ENCODE assay signal across 8 cellular contexts in genomic region chr15:69760263-69760855, GRCh38.
DNase-seq lines count a peak whose midpoint lies in the region; ATAC-seq and TF ChIP-seq lines count a peak whose summit lies in the region.

No MANE protein-coding gene starts in this region.

- peak overlapping the region; percentile 44 for H3K4me3 Mint-ChIP-seq in activated CD4-positive, alpha-beta T cell treated with anti-CD3 and anti-CD28 coated beads, Interleukin-2, amount 10 ng/mL, durations not matched to agents 24 days and 14 days
- peak overlapping the region; percentile 69 for H3K4me3 Mint-ChIP-seq in stimulated activated naive CD8-positive, alpha-beta T cell treated with anti-CD3 and anti-CD28 coated beads, Interleukin-15, Interleukin-2, amounts not matched to agents 100 ng/mL and 50 ng/mL, for 24 hours
- H3K4me3 Mint-ChIP-seq in nephron progenitor cell: no peak overlapping the region

- intact Hi-C loops in activated CD4-positive, alpha-beta T cell treated with anti-CD3 and anti-CD28 coated beads, Interleukin-2, amount 10 ng/mL, durations not matched to agents 24 days and 14 days (cut with micrococcal nuclease): loop anchor here (1.0 kb wide), 1 partner anchor 498 kb away; no protein-coding TSS in a partner anchor
- intact Hi-C loops in esophagus squamous epithelium (cut with DNase I): no loop called here

- H3K9me3 Mint-ChIP-seq in activated CD4-positive, alpha-beta T cell treated with anti-CD3 and anti-CD28 coated beads, Interleukin-2, amount 10 ng/mL, durations not matched to agents 24 days and 14 days: peaks cover 11% of the 10 kb centered on the region
- peaks cover 6% of the 10 kb centered on the region for H3K9me3 Mint-ChIP-seq in stimulated activated naive CD8-positive, alpha-beta T cell treated with anti-CD3 and anti-CD28 coated beads, Interleukin-15, Interleukin-2, amounts not matched to agents 100 ng/mL and 50 ng/mL, for 24 hours
- H3K9me3 Mint-ChIP-seq in nephron progenitor cell: no peaks in the 10 kb centered on the region

- DNase-seq in activated CD4-positive, alpha-beta T cell treated with anti-CD3 and anti-CD28 coated beads, Interleukin-2, amount 10 ng/mL, durations not matched to agents 24 days and 14 days: peak; percentile 80
- DNase-seq in activated CD4-positive, alpha-beta T cell treated with anti-CD3 and anti-CD28 coated beads, Interleukin-2, amount 50 U/mL, for 48 hours: no peak
- DNase-seq in SIG-M5 treated with dmso at 0.1 percent for 504 hours (lab: John Stamatoyannopoulos, UW; ENCODE audit: unreplicated experiment): peak; percentile 90
- no peak for DNase-seq in esophagus squamous epithelium (lab: John Stamatoyannopoulos, UW)
- no peak for DNase-seq in nephron progenitor cell
- no peak for DNase-seq in GM13977 (ENCODE audit: low spot score)

- peak overlapping the region; percentile 87 for H3K27ac Mint-ChIP-seq in activated CD4-positive, alpha-beta T cell treated with anti-CD3 and anti-CD28 coated beads, Interleukin-2, amount 10 ng/mL, durations not matched to agents 24 days and 14 days
- H3K27ac Mint-ChIP-seq in stimulated activated naive CD8-positive, alpha-beta T cell treated with anti-CD3 and anti-CD28 coated beads, Interleukin-15, Interleukin-2, amounts not matched to agents 100 ng/mL and 50 ng/mL, for 24 hours: peak overlapping the region; percentile 97
- H3K27ac Mint-ChIP-seq in nephron progenitor cell: no peak overlapping the region

- peaks cover 0 to 4% (median 0%) of the 10 kb centered on the region in 4 donors for H3K27me3 ChIP-seq in esophagus squamous epithelium

- H3K27ac ChIP-seq in esophagus squamous epithelium: peak overlapping the region in 3 of 4 donors; percentile 13 to 82 (median 39)

- peaks cover 2% of the 10 kb centered on the region for H3K27me3 Mint-ChIP-seq in activated CD4-positive, alpha-beta T cell treated with anti-CD3 and anti-CD28 coated beads, Interleukin-2, amount 10 ng/mL, durations not matched to agents 24 days and 14 days
- no peaks in the 10 kb centered on the region for H3K27me3 Mint-ChIP-seq in stimulated activated naive CD8-positive, alpha-beta T cell treated with anti-CD3 and anti-CD28 coated beads, Interleukin-15, Interleukin-2, amounts not matched to agents 100 ng/mL and 50 ng/mL, for 24 hours
- H3K27me3 Mint-ChIP-seq in nephron progenitor cell (ENCODE audit: low read depth, poor library complexity): peaks cover 24% of the 10 kb centered on the region

- H3K4me1 Mint-ChIP-seq in activated CD4-positive, alpha-beta T cell treated with anti-CD3 and anti-CD28 coated beads, Interleukin-2, amount 10 ng/mL, durations not matched to agents 24 days and 14 days: peaks cover 80% of the 10 kb centered on the region
- peaks cover 80% of the 10 kb centered on the region for H3K4me1 Mint-ChIP-seq in stimulated activated naive CD8-positive, alpha-beta T cell treated with anti-CD3 and anti-CD28 coated beads, Interleukin-15, Interleukin-2, amounts not matched to agents 100 ng/mL and 50 ng/mL, for 24 hours (ENCODE audit: low read depth)
- peaks cover 23% of the 10 kb centered on the region for H3K4me1 Mint-ChIP-seq in nephron progenitor cell

- H3K4me3 ChIP-seq in esophagus squamous epithelium: no peak overlapping the region

- peaks cover 0 to 34% (median 11%) of the 10 kb centered on the region in 3 donors for H3K4me1 ChIP-seq in esophagus squamous epithelium

- TF ChIP-seq CTCF in esophagus squamous epithelium (IDR thresholded peaks at IDR 0.05) (no peak), nephron progenitor cell (IDR thresholded peaks at IDR 0.05) (no peak), GM13977 (IDR thresholded peaks at IDR 0.05; ENCODE audit: extremely low read depth, insufficient read depth, missing control alignments) (no peak)

- H3K9me3 ChIP-seq in esophagus squamous epithelium: no peaks in the 10 kb centered on the region

- H3K36me3 ChIP-seq in esophagus squamous epithelium: no peaks in the 10 kb centered on the region

- in situ Hi-C loops in GM13977 (cut with MboI; ENCODE audit: low pct_unique_long_range_greater_than_20kb, low sequenced_read_pairs, unreplicated experiment): no loop called here

- no peak for TF ChIP-seq POLR2A in esophagus squamous epithelium (IDR thresholded peaks at IDR 0.05)

- no peak for ATAC-seq in HG03354 (IDR thresholded peaks at IDR 0.05; ENCODE audit: poor library complexity, severe bottlenecking, unreplicated experiment)

- H3K36me3 Mint-ChIP-seq in activated CD4-positive, alpha-beta T cell treated with anti-CD3 and anti-CD28 coated beads, Interleukin-2, amount 10 ng/mL, durations not matched to agents 24 days and 14 days (ENCODE audit: low read depth): peaks cover 22% of the 10 kb centered on the region
- peaks cover 18% of the 10 kb centered on the region for H3K36me3 Mint-ChIP-seq in stimulated activated naive CD8-positive, alpha-beta T cell treated with anti-CD3 and anti-CD28 coated beads, Interleukin-15, Interleukin-2, amounts not matched to agents 100 ng/mL and 50 ng/mL, for 24 hours (ENCODE audit: low read depth)
- H3K36me3 Mint-ChIP-seq in nephron progenitor cell (ENCODE audit: low read depth): no peaks in the 10 kb centered on the region

- WGBS in esophagus squamous epithelium, 2 donors: 43 to 71% methylated on average over 3 of the region's 3 CpGs

Comparison
In these comparisons a context has a peak if more than half of its experiments do, and no peak if none do; other contexts are left out.
1. DNase-seq: peak in activated CD4-positive, alpha-beta T cell treated with anti-CD3 and anti-CD28 coated beads, Interleukin-2, amount 10 ng/mL, durations not matched to agents 24 days and 14 days (single experiment) and SIG-M5 treated with dmso at 0.1 percent for 504 hours (single experiment); none in activated CD4-positive, alpha-beta T cell treated with anti-CD3 and anti-CD28 coated beads, Interleukin-2, amount 50 U/mL, for 48 hours (0 of 2), esophagus squamous epithelium (single experiment), nephron progenitor cell (single experiment) and GM13977 (single experiment).